ENCODE assay signal across 11 cellular contexts in the genomic region with DNA sequence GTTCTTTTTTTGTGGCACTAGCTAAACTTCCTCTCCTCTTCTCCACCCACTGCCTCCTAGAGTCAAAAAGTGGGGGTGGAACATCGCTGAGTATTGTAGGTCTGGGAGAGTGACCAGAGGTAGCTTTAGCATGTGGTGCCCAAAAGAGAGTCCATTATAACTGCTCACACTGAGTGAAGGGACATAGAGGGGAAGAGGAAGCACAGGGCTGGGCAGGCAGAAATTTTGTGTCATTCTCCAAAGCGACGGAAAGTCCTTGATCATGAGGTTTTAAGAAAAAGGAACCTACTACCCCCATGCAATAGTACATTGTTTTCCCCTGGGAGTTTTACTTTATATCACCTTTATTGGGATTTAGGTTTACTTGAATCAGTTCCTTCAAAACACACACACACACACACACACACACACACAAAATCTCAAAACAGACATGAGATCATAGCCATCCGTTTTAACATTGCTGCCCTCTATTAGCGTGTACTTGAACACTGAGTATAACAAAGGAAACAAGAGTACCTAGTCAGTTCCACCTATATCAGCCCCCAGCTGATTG. TPM values are rescaled to one million over a fixed set of nuclear protein-coding genes. Genes with fewer than 3 reads are reported as not detected.
DNase-seq lines count a peak whose midpoint lies in the region; ATAC-seq, FAIRE-seq and TF ChIP-seq lines count a peak whose summit lies in the region.
"Had no signal": no experiment of that assay in that cellular context is flagged by ENCODE, and none has a peak within 500 bp of the region (broad histone marks: within the 10 kb centered on the region; RNA-seq: fewer than 3 reads in every experiment).

No MANE protein-coding gene starts in this region.

- no peaks in the 10 kb centered on the region for H4K20me1 ChIP-seq in OCI-LY1 (ENCODE audit: insufficient read depth, low read length)

- intact Hi-C loops in sigmoid colon (cut with DNase I): no loop called here

- H3K4me3 ChIP-seq in OCI-LY1 (ENCODE audit: low read depth, low read length, poor library complexity, severe bottlenecking) (peak overlapping the region; percentile 67), sigmoid colon (no peak overlapping the region)

- H3K36me3 ChIP-seq in OCI-LY1 (ENCODE audit: insufficient read depth, low read length): no peaks in the 10 kb centered on the region
- H3K36me3 ChIP-seq in sigmoid colon: no peaks in the 10 kb centered on the region

- DNase-seq in GM12892 (ENCODE audit: insufficient read length) (no peak), sigmoid colon (no peak), GM19238 (ENCODE audit: insufficient read length, low spot score) (no peak), NCI-H1694 treated with DMSO at 0.1 percent for 48 hours (lab: John Stamatoyannopoulos, UW) (no peak), islet precursor cell (no peak)
- DNase-seq: stimulated activated CD4-positive, alpha-beta T cell treated with anti-CD3 and anti-CD28 coated beads, Interleukin-1b, Interleukin-23, amount 100 ng/mL, for 48 hours had no signal

- no peak overlapping the region for H2AFZ ChIP-seq in OCI-LY1 (ENCODE audit: low read length)

- TF ChIP-seq EP300 in sigmoid colon (IDR thresholded peaks at IDR 0.05): no peak

- H3K27me3 ChIP-seq in OCI-LY1 (ENCODE audit: insufficient read depth, low read length) (no peaks in the 10 kb centered on the region), sigmoid colon (no peaks in the 10 kb centered on the region)

- no peaks in the 10 kb centered on the region for H3K9me2 ChIP-seq in OCI-LY1 (ENCODE audit: low read depth, low read length)

- peak overlapping the region; percentile 87 for H3K4me2 ChIP-seq in OCI-LY1 (ENCODE audit: low read length)

- WGBS in sigmoid colon, 2 donors: 55 to 83% methylated on average over 5 of the region's 5 CpGs

- peak; percentile 94 for FAIRE-seq in GM12892 (lab: Jason Lieb, UNC)
- FAIRE-seq: TTC549 had no signal

- no peaks in the 10 kb centered on the region for H3F3A ChIP-seq in OCI-LY1 (ENCODE audit: insufficient read depth, low read length)

- TF ChIP-seq POLR2A in GM12892 (IDR thresholded peaks at IDR 0.05; ENCODE audit: low read depth, low read length): no peak
- TF ChIP-seq POLR2A in sigmoid colon (IDR thresholded peaks at IDR 0.05): no peak

- H3K9me3 ChIP-seq in OCI-LY1 (ENCODE audit: low read length) (no peaks in the 10 kb centered on the region), sigmoid colon (no peaks in the 10 kb centered on the region)

- H3K79me2 ChIP-seq in OCI-LY1 (ENCODE audit: insufficient read depth, low read length): peaks cover 10% of the 10 kb centered on the region; the same call in 1 of the 2 replicates

- no peak for TF ChIP-seq CTCF in OCI-LY1 (IDR thresholded peaks at IDR 0.05; ENCODE audit: low read length)
- no peak for TF ChIP-seq CTCF in sigmoid colon (IDR thresholded peaks at IDR 0.05)

- H3K27ac ChIP-seq in OCI-LY1 (ENCODE audit: low read depth, low read length, poor library complexity, severe bottlenecking) (peak overlapping the region; percentile 77), sigmoid colon (peak overlapping the region in 3 of 4 donors; percentile 20 to 52 (median 40))

- ATAC-seq in esophagus mucosa: peak; percentile 11
- no peak for ATAC-seq in SK-N-SH treated with all-trans-retinoic acid at 6 μM for 48 hours

- H3K4me1 ChIP-seq in OCI-LY1 (ENCODE audit: insufficient read depth, low read length, severe bottlenecking) (peaks cover 60% of the 10 kb centered on the region), sigmoid colon (no peaks in the 10 kb centered on the region)

- peak overlapping the region; percentile 15; the same call in 1 of the 2 replicates for H3K9ac ChIP-seq in OCI-LY1 (ENCODE audit: low read length)

TF ChIP-seq in SK-N-SH treated with all-trans-retinoic acid at 6 μM for 48 hours, 23 proteins besides CTCF, POLR2A, EP300 and RAD21:
- TF ChIP-seq ARNTL (CRISPR knock-in tag; IDR thresholded peaks at IDR 0.05; ENCODE audit: borderline replicate concordance, low read depth) (no peak), ISL1 (CRISPR knock-in tag; IDR thresholded peaks at IDR 0.05) (no peak), GLIS3 (CRISPR knock-in tag; IDR thresholded peaks at IDR 0.05) (no peak), ZFP30 (CRISPR knock-in tag; IDR thresholded peaks at IDR 0.05) (no peak), OSR1 (CRISPR knock-in tag; IDR thresholded peaks at IDR 0.05) (no peak), RARB (CRISPR knock-in tag; IDR thresholded peaks at IDR 0.05) (no peak), CREB5 (CRISPR knock-in tag; IDR thresholded peaks at IDR 0.05; ENCODE audit: low read depth) (no peak), BACH2 (CRISPR knock-in tag; IDR thresholded peaks at IDR 0.05; ENCODE audit: borderline replicate concordance) (no peak), SNAI2 (CRISPR knock-in tag; IDR thresholded peaks at IDR 0.05) (no peak)
- TF ChIP-seq, protein P1, sequence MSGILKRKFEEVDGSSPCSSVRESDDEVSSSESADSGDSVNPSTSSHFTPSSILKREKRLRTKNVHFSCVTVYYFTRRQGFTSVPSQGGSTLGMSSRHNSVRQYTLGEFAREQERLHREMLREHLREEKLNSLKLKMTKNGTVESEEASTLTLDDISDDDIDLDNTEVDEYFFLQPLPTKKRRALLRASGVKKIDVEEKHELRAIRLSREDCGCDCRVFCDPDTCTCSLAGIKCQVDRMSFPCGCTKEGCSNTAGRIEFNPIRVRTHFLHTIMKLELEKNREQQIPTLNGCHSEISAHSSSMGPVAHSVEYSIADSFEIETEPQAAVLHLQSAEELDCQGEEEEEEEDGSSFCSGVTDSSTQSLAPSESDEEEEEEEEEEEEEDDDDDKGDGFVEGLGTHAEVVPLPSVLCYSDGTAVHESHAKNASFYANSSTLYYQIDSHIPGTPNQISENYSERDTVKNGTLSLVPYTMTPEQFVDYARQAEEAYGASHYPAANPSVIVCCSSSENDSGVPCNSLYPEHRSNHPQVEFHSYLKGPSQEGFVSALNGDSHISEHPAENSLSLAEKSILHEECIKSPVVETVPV (CRISPR knock-in tag; IDR thresholded peaks at IDR 0.05): no peak

RNA-seq across cellular contexts. Expression of gene CD84, which starts 4.1 kb away (rescaled TPM):
- 18.7 TPM for polyA plus RNA-seq in GM12892 (2012; ENCODE audit: missing spikeins)
- 1.2 TPM for total RNA-seq in esophagus mucosa
- total RNA-seq in sigmoid colon: 1 to 10 TPM; 2.2 to 7.5 (median 3.3) TPM
- polyA plus RNA-seq in sigmoid colon: 1 to 10 TPM in 2 of 3 donors, under 1 TPM in 1; 0.60 to 5.5 (median 3.2) TPM
- total RNA-seq: fibroblast of villous mesenchyme had no signal

RNA-seq across cellular contexts. Expression of gene SLAMF6, which starts 52.1 kb away (rescaled TPM):
- polyA plus RNA-seq in GM12892 (2012; ENCODE audit: missing spikeins): 64.8 TPM
- total RNA-seq in esophagus mucosa (0.28 TPM), sigmoid colon (1 to 10 TPM in 2 of 4 donors, under 1 TPM in 1, not detected in 1; 0.41 to 1.2 (median 1.1) TPM)
- polyA plus RNA-seq in sigmoid colon: 10 to 100 TPM in 1 of 3 donors, 1 to 10 TPM in 1, under 1 TPM in 1; 0.60 to 15.2 (median 1.4) TPM
- total RNA-seq: fibroblast of villous mesenchyme had no signal
